ENCODE assay signal across 8 cellular contexts in the genomic region with DNA sequence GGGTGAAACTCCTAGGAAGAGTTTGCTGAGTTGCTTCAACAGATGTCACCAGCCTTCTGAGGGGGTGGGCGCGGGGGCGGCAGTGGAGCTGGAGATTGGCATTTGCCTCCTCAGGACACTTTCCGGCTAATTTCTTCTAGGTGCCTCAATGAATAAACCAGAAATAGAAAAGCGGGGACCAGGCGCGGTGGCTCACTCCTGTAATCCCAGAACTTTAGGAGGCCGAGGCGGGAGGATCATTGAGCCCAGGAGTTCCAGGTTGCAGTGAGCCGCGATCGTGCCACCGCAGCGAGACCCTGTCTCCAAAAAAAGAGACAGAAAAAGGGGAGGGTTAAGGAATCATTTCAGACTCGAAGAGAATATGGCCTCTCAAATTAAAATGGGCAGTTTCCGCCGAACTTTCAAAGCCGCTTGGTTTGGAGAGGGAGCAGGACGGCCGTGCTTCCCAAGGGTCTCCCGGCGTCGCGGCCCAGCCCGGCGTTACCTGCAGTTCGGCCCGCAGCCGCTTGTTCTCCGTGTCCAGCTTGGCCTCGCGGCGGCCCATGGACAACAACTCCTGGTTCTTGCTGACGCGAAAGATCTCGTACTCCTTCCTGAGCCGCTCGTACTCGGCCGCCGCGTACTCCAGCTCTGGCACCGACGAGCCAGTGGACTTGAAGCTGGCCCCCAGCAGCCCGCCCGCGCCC. TPM values are rescaled to one million over a fixed set of nuclear protein-coding genes. Genes with fewer than 3 reads are reported as not detected.
A peak's percentile ranks its signal among the peaks of the same experiment; 100 is the strongest.
DNase-seq lines count a peak whose midpoint lies in the region; ATAC-seq and TF ChIP-seq lines count a peak whose summit lies in the region.

No MANE protein-coding gene starts in this region.

- H3K4me1 ChIP-seq in mucosa of descending colon (ENCODE audit: low read depth) (peaks cover 11% of the 10 kb centered on the region), thyroid gland (peaks cover 16 to 20% of the 10 kb centered on the region in 2 donors)

- intact Hi-C loops in mucosa of descending colon (cut with DNase I, micrococcal nuclease), result loop anchor here (10.0 kb wide), 2 partner anchors 703 to 853 kb away; a partner anchor contains a TSS
- intact Hi-C loops in thyroid gland (cut with DNase I), result loop anchor here (5.0 kb wide), 1 partner anchor 856 kb away; no protein-coding TSS in a partner anchor

- ATAC-seq in GM21447 (IDR thresholded peaks at IDR 0.05; ENCODE audit: unreplicated experiment), result peak; percentile 28
- peak; percentile 10 for ATAC-seq in WTC11
- peak; percentile 46 for ATAC-seq in mucosa of descending colon
- no peak for ATAC-seq in HG02798 (IDR thresholded peaks at IDR 0.05; ENCODE audit: poor library complexity, unreplicated experiment)

- POLR2A ChIA-PET in WTC11 (lab: Charles Lee), result interaction anchor here (1.1 kb wide), 1 partner anchor 61 kb away, joined by 4 read pairs; no protein-coding TSS in a partner anchor

- peak overlapping the region; percentile 91 for H3K4me3 Mint-ChIP-seq in WTC11

- no peaks in the 10 kb centered on the region for H3K9me3 Mint-ChIP-seq in WTC11

- H3K36me3 Mint-ChIP-seq in WTC11, result peaks cover 10% of the 10 kb centered on the region

- peaks cover 26% of the 10 kb centered on the region for H3K4me1 Mint-ChIP-seq in WTC11

- peak overlapping the region; percentile 83 for H3K27ac Mint-ChIP-seq in WTC11

- peak overlapping the region; percentile 81 to 99 (median 84) for H3K27ac ChIP-seq in thyroid gland

- no peak for TF ChIP-seq CTCF in WTC11 (IDR thresholded peaks at IDR 0.05)
- TF ChIP-seq CTCF in epithelial cell of esophagus (IDR thresholded peaks at IDR 0.05; ENCODE audit: insufficient read depth, low read depth, low read length, missing control alignments), result peak; percentile 13
- TF ChIP-seq CTCF in mucosa of descending colon (IDR thresholded peaks at IDR 0.05), result peak; percentile 35
- peak in 5 of 6 experiments; percentile 15 to 57 (median 45) for TF ChIP-seq CTCF in thyroid gland (IDR thresholded peaks at IDR 0.05)

- H3K4me3 ChIP-seq in MG63 (peak overlapping the region; percentile 79), epithelial cell of esophagus (ENCODE audit: low read length) (peak overlapping the region; percentile 80), mucosa of descending colon (peak overlapping the region; percentile 87), thyroid gland (replicated peaks in 1 of 3) (peak overlapping the region; percentile 45 to 93 (median 53))

- no peak for TF ChIP-seq POLR2A in thyroid gland (IDR thresholded peaks at IDR 0.05)

- H3K36me3 ChIP-seq in MG63, result peaks cover 12% of the 10 kb centered on the region
- no peaks in the 10 kb centered on the region for H3K36me3 ChIP-seq in mucosa of descending colon (ENCODE audit: low read depth)
- peaks cover 0 to 4% of the 10 kb centered on the region in 2 donors for H3K36me3 ChIP-seq in thyroid gland

- CTCF ChIA-PET in WTC11 (lab: Charles Lee), result interaction anchor here (1.1 kb wide), 1 partner anchor 9 kb away, joined by 3 read pairs; no protein-coding TSS in a partner anchor

- DNase-seq in DMS 273 treated with DMSO at 0.1 percent for 48 hours (lab: John Stamatoyannopoulos, UW), result peak; percentile 36
- peak; percentile 78 for DNase-seq in MG63
- DNase-seq in WTC11 (ENCODE audit: low spot score), result peak; percentile 79
- peak; percentile 56 for DNase-seq in epithelial cell of esophagus (ENCODE audit: low read depth)
- peak; percentile 58 to 67 (median 64) for DNase-seq in mucosa of descending colon
- peak; percentile 74 to 75 for DNase-seq in thyroid gland

- H3K27me3 ChIP-seq in MG63 (no peaks in the 10 kb centered on the region), thyroid gland (no peaks in the 10 kb centered on the region)

- no peaks in the 10 kb centered on the region for H3K27me3 Mint-ChIP-seq in WTC11 (ENCODE audit: low read depth)

- H3K9me3 ChIP-seq in MG63, result no peaks in the 10 kb centered on the region
- H3K9me3 ChIP-seq in mucosa of descending colon, result no peaks in the 10 kb centered on the region
- H3K9me3 ChIP-seq in thyroid gland, result no peaks in the 10 kb centered on the region

- 6 to 10% methylated on average over 27 to 30 of the region's 47 CpGs for whole genome bisulfite sequencing in thyroid gland, 2 donors

TF ChIP-seq in WTC11, 78 proteins besides CTCF, POLR2A, EP300 and RAD21:
- TF ChIP-seq TP53 (CRISPR knock-in tag; IDR thresholded peaks at IDR 0.05) (no peak), JUN (CRISPR knock-in tag; IDR thresholded peaks at IDR 0.05) (no peak), GTF2I (CRISPR knock-in tag; conservative IDR thresholded peaks at IDR 0.05) (peak; percentile 86), CREM (CRISPR knock-in tag; IDR thresholded peaks at IDR 0.05) (no peak), ZNF121 (CRISPR knock-in tag; IDR thresholded peaks at IDR 0.05) (peak; percentile 89), ZNF263 (CRISPR knock-in tag; IDR thresholded peaks at IDR 0.05; ENCODE audit: low read depth) (no peak), FOXP1 (CRISPR knock-in tag; IDR thresholded peaks at IDR 0.05; ENCODE audit: borderline replicate concordance) (peak; percentile 73; the same call in 1 of the 2 replicates)
- TF ChIP-seq, protein P1, sequence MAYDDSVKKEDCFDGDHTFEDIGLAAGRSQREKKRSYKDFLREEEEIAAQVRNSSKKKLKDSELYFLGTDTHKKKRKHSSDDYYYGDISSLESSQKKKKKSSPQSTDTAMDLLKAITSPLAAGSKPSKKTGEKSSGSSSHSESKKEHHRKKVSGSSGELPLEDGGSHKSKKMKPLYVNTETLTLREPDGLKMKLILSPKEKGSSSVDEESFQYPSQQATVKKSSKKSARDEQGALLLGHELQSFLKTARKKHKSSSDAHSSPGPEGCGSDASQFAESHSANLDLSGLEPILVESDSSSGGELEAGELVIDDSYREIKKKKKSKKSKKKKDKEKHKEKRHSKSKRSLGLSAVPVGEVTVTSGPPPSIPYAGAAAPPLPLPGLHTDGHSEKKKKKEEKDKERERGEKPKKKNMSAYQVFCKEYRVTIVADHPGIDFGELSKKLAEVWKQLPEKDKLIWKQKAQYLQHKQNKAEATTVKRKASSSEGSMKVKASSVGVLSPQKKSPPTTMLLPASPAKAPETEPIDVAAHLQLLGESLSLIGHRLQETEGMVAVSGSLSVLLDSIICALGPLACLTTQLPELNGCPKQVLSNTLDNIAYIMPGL (CRISPR knock-in tag; IDR thresholded peaks at IDR 0.05), result 0 out of 2 replicates have a peak, but pooled peaks have one; percentile 47
- TF ChIP-seq, protein P2, sequence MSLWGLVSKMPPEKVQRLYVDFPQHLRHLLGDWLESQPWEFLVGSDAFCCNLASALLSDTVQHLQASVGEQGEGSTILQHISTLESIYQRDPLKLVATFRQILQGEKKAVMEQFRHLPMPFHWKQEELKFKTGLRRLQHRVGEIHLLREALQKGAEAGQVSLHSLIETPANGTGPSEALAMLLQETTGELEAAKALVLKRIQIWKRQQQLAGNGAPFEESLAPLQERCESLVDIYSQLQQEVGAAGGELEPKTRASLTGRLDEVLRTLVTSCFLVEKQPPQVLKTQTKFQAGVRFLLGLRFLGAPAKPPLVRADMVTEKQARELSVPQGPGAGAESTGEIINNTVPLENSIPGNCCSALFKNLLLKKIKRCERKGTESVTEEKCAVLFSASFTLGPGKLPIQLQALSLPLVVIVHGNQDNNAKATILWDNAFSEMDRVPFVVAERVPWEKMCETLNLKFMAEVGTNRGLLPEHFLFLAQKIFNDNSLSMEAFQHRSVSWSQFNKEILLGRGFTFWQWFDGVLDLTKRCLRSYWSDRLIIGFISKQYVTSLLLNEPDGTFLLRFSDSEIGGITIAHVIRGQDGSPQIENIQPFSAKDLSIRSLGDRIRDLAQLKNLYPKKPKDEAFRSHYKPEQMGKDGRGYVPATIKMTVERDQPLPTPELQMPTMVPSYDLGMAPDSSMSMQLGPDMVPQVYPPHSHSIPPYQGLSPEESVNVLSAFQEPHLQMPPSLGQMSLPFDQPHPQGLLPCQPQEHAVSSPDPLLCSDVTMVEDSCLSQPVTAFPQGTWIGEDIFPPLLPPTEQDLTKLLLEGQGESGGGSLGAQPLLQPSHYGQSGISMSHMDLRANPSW (CRISPR knock-in tag; conservative IDR thresholded peaks at IDR 0.05; ENCODE audit: low read depth), result no peak

RNA-seq across cellular contexts. Expression of a gene that starts 0.6 kb away (rescaled TPM):
- total RNA-seq in MG63 (2014; rRNA removed; shearing (Covaris generic); ENCODE audit: low replicate concordance), result 13.8 and 27.5 TPM in 2 replicates
- total RNA-seq in WTC11 (2021) (13.1 to 15.4 TPM (median 14.7 TPM) in 3 replicates), mucosa of descending colon (10 to 100 TPM; 18.0 to 32.7 (median 21.5) TPM), thyroid gland (10 to 100 TPM; 34.4 to 74.8 (median 63.9) TPM)
